In genomic region chr1:236039736-236040670, GRCh38 we compare ENCODE assay signal across 14 cellular contexts. TPM values are rescaled to one million over a fixed set of nuclear protein-coding genes. Genes with fewer than 3 reads are reported as not detected.
DNase-seq lines count a peak whose midpoint lies in the region; ATAC-seq and TF ChIP-seq lines count a peak whose summit lies in the region.
"Had no signal": no experiment of that assay in that cellular context is flagged by ENCODE, and none has a peak within 500 bp of the region (broad histone marks: within the 10 kb centered on the region; RNA-seq: fewer than 3 reads in every experiment).

No MANE protein-coding gene starts in this region.

- H3K4me3 ChIP-seq in astrocyte of the spinal cord (ENCODE audit: low read depth, low read length) (no peak overlapping the region), hepatocyte (no peak overlapping the region), smooth muscle cell (no peak overlapping the region)

- peak; percentile 80 for DNase-seq in HuH-7 (ENCODE audit: low spot score)
- DNase-seq in astrocyte of the spinal cord (ENCODE audit: low read depth, low spot score) = peak; percentile 64
- peak; percentile 59 for DNase-seq in hepatocyte (ENCODE audit: low spot score)
- DNase-seq in smooth muscle cell (lab: John Stamatoyannopoulos, UW; ENCODE audit: unreplicated experiment) = no peak
- no peak for DNase-seq in middle frontal gyrus (ENCODE audit: extremely low spot score, low spot score)
- DNase-seq in effector memory CD8-positive, alpha-beta T cell = no peak
- DNase-seq in NCI-H2196 treated with DMSO at 0.1 percent for 48 hours (lab: John Stamatoyannopoulos, UW; ENCODE audit: unreplicated experiment) = no peak
- DNase-seq: CD4-positive, alpha-beta T cell; dermis blood vessel endothelial cell; NCI-H187 treated with DMSO at 0.1 percent for 48 hours; nephron progenitor cell had no signal

- H3K9ac ChIP-seq in smooth muscle cell (ENCODE audit: low read depth) = no peak overlapping the region

- H3K27ac ChIP-seq in hepatocyte (peak overlapping the region; percentile 29), smooth muscle cell (ENCODE audit: low read depth) (peak overlapping the region; percentile 5)
- H3K27ac ChIP-seq: RWPE1 had no signal

- H4K20me1 ChIP-seq in hepatocyte (ENCODE audit: insufficient read depth, poor library complexity, severe bottlenecking) (no peaks in the 10 kb centered on the region), smooth muscle cell (ENCODE audit: low read depth) (no peaks in the 10 kb centered on the region)

- no peaks in the 10 kb centered on the region for H3K36me3 Mint-ChIP-seq in effector memory CD8-positive, alpha-beta T cell (ENCODE audit: insufficient read depth)

- no peaks in the 10 kb centered on the region for H3K9me3 Mint-ChIP-seq in effector memory CD8-positive, alpha-beta T cell
- H3K9me3 Mint-ChIP-seq: CD4-positive, alpha-beta T cell had no signal

- no peak for ATAC-seq in effector memory CD8-positive, alpha-beta T cell (replicated peaks)
- ATAC-seq in GM19397 (IDR thresholded peaks at IDR 0.05; ENCODE audit: unreplicated experiment) = no peak
- ATAC-seq: WTC11 had no signal

- H3K4me1 Mint-ChIP-seq in effector memory CD8-positive, alpha-beta T cell (ENCODE audit: low read depth in 2 of 2) = no peaks in the 10 kb centered on the region
- H3K4me1 Mint-ChIP-seq: nephron progenitor cell, WTC11 had no signal

- H3K9me2 ChIP-seq in hepatocyte (replicated peaks; ENCODE audit: insufficient read depth) = no peaks in the 10 kb centered on the region

- no peak overlapping the region for H3K4me3 Mint-ChIP-seq in effector memory CD8-positive, alpha-beta T cell
- H3K4me3 Mint-ChIP-seq: CD4-positive, alpha-beta T cell; nephron progenitor cell; WTC11 had no signal

- in situ Hi-C loops in astrocyte of the spinal cord (cut with HindIII; ENCODE audit: low sequenced_read_pairs) = no loop called here

- H3K9me3 ChIP-seq in hepatocyte (ENCODE audit: low read depth) (no peaks in the 10 kb centered on the region), smooth muscle cell (replicated peaks; ENCODE audit: low read depth) (no peaks in the 10 kb centered on the region)

- H3K36me3 ChIP-seq in hepatocyte (replicated peaks; ENCODE audit: insufficient read depth, low read depth) (no peaks in the 10 kb centered on the region), smooth muscle cell (ENCODE audit: low read depth) (peaks cover 4% of the 10 kb centered on the region)

- H3K4me2 ChIP-seq in hepatocyte = peak overlapping the region; percentile 21
- peak overlapping the region; percentile 11 for H3K4me2 ChIP-seq in smooth muscle cell

- H2AFZ ChIP-seq in hepatocyte = no peak overlapping the region
- no peak overlapping the region for H2AFZ ChIP-seq in smooth muscle cell (ENCODE audit: low read depth)

- no peaks in the 10 kb centered on the region for H3F3A ChIP-seq in smooth muscle cell (ENCODE audit: low read depth)

- no peaks in the 10 kb centered on the region for H3K79me2 ChIP-seq in hepatocyte
- no peaks in the 10 kb centered on the region for H3K79me2 ChIP-seq in smooth muscle cell (ENCODE audit: low read depth)

- H3K4me1 ChIP-seq in hepatocyte (ENCODE audit: insufficient read depth) (no peaks in the 10 kb centered on the region), smooth muscle cell (ENCODE audit: low read depth) (no peaks in the 10 kb centered on the region)

- H3K27ac Mint-ChIP-seq in effector memory CD8-positive, alpha-beta T cell = no peak overlapping the region
- H3K27ac Mint-ChIP-seq: CD4-positive, alpha-beta T cell; nephron progenitor cell; WTC11 had no signal

- peaks cover 9 to 36% of the 10 kb centered on the region in 2 donors for H3K27me3 Mint-ChIP-seq in effector memory CD8-positive, alpha-beta T cell

- TF ChIP-seq CTCF in astrocyte of the spinal cord (IDR thresholded peaks at IDR 0.05; ENCODE audit: low read depth, low read length) (no peak), hepatocyte (IDR thresholded peaks at IDR 0.05; ENCODE audit: poor library complexity) (no peak), smooth muscle cell (IDR thresholded peaks at IDR 0.05; ENCODE audit: borderline replicate concordance, insufficient read depth, poor library complexity, severe bottlenecking) (no peak)

- H3K27me3 ChIP-seq in hepatocyte (no peaks in the 10 kb centered on the region), smooth muscle cell (ENCODE audit: low read depth) (no peaks in the 10 kb centered on the region)

- WGBS in hepatocyte (ENCODE audit: low lambda C conversion rate, missing lambda C conversion rate) = 73% methylated on average over 13 of the region's 13 CpGs
- 58% methylated on average over 13 of the region's 13 CpGs for whole genome bisulfite sequencing in smooth muscle cell (ENCODE audit: low lambda C conversion rate)

RNA-seq across cellular contexts. Expression of gene NID1, which starts 24.9 kb away (rescaled TPM):
- 57.3 and 72.8 TPM in 2 replicates for total RNA-seq in hepatocyte
- 53.8 and 58.8 TPM in 2 replicates for polyA plus RNA-seq in hepatocyte
- 52.9 and 62.9 TPM in 2 replicates for total RNA-seq in smooth muscle cell
- 45.0 and 74.1 TPM in 2 replicates for polyA plus RNA-seq in smooth muscle cell

Comparison
In these comparisons a context has a peak if more than half of its experiments do, and no peak if none do; other contexts are left out.
1. DNase-seq: peak in HuH-7 (single experiment), astrocyte of the spinal cord (single experiment) and hepatocyte (single experiment); none in smooth muscle cell (single experiment), middle frontal gyrus (single experiment), effector memory CD8-positive, alpha-beta T cell (0 of 3) and NCI-H2196 treated with DMSO at 0.1 percent for 48 hours (single experiment).